In the genomic region with DNA sequence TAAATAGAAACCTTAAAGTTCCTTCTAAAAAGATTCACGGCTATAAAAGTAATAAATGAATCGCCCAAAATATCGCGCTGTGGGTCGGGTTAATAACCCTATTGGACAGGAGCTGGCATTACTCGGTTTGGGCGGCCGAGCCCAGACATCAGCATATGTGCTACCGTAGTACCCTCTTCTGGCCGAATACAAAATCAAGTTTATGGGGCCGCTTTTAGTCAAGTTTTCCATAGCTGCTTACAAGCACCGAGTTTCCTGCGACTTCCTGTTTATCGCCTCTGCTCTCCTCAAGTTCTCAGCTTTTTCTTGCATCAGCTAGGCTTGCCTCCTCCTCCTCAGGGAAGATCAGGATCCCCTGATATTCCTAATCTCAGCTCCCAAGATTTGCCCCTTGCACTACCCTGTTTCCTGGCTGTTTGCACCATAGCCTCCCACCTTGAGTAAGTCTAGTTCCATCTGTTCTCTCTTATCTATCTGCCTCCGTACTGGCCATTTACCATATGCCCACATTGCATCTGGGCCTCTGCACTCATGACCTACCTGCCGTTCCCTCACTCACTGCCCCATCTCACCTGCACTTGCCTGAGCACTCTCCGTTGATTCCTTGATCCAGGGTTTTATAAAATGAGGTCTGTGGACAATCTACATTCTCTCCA, we compare ENCODE assay signal across 9 cellular contexts. TPM values are rescaled to one million over a fixed set of nuclear protein-coding genes. Genes with fewer than 3 reads are reported as not detected.
DNase-seq lines count a peak whose midpoint lies in the region; ATAC-seq, FAIRE-seq and TF ChIP-seq lines count a peak whose summit lies in the region.
"Had no signal": no experiment of that assay in that cellular context is flagged by ENCODE, and none has a peak within 500 bp of the region (broad histone marks: within the 10 kb centered on the region; RNA-seq: fewer than 3 reads in every experiment).

No MANE protein-coding gene starts in this region.

- H3K4me1 Mint-ChIP-seq in T-helper 2 cell treated with Interferon-gamma antibody and Interleukin-4, amounts not matched to agents 5 μg/mL and 100 μg/mL, for 36 hours (ENCODE audit: low read depth), result peaks cover 16% of the 10 kb centered on the region

- TF ChIP-seq CTCF in HL-60 (IDR thresholded peaks at IDR 0.05; ENCODE audit: insufficient read depth, low read length) (peak; percentile 30), vagina (IDR thresholded peaks at IDR 0.05) (no peak)

- no peaks in the 10 kb centered on the region for H3K27me3 ChIP-seq in HL-60 (ENCODE audit: insufficient read depth, poor library complexity, severe bottlenecking)
- no peaks in the 10 kb centered on the region for H3K27me3 ChIP-seq in vagina

- no peaks in the 10 kb centered on the region for H3K9me3 ChIP-seq in vagina

- no peak for TF ChIP-seq POLR2A in vagina (IDR thresholded peaks at IDR 0.05)

- peak overlapping the region; percentile 83 for H3K4me3 Mint-ChIP-seq in T-helper 2 cell treated with Interferon-gamma antibody and Interleukin-4, amounts not matched to agents 5 μg/mL and 100 μg/mL, for 36 hours

- no peaks in the 10 kb centered on the region for H3K9me3 Mint-ChIP-seq in T-helper 2 cell treated with Interferon-gamma antibody and Interleukin-4, amounts not matched to agents 5 μg/mL and 100 μg/mL, for 36 hours

- DNase-seq in GF-D8 (lab: John Stamatoyannopoulos, UW) (peak; percentile 67), HL-60 (ENCODE audit: low read depth in 1 of 2, low spot score in 1 of 2) (peak; percentile 67 to 88), urothelium cell line (ENCODE audit: low spot score) (no peak), vagina (ENCODE audit: extremely low spot score in 2 of 2) (no peak)
- DNase-seq in T-helper 2 cell treated with Interferon-gamma antibody and Interleukin-4, amounts not matched to agents 5 μg/mL and 100 μg/mL, for 36 hours (ENCODE audit: low spot score), result peak; percentile 58
- peak; percentile 11 for DNase-seq in effector CD4-positive, alpha-beta T cell
- peak; percentile 59 for DNase-seq in stimulated activated CD4-positive, alpha-beta T cell treated with anti-CD3 and anti-CD28 coated beads, Interleukin-4, amount 100 ng/mL, for 24 hours

- peak; percentile 70 for ATAC-seq in GM21526 (IDR thresholded peaks at IDR 0.05; ENCODE audit: low FRiP score, unreplicated experiment)

- no peaks in the 10 kb centered on the region for H3K4me1 ChIP-seq in vagina

- H3K36me3 ChIP-seq in vagina, result peaks cover 0 to 4% of the 10 kb centered on the region in 2 donors

- no peaks in the 10 kb centered on the region for H3K36me3 Mint-ChIP-seq in T-helper 2 cell treated with Interferon-gamma antibody and Interleukin-4, amounts not matched to agents 5 μg/mL and 100 μg/mL, for 36 hours (ENCODE audit: low read depth)

- intact Hi-C loops in vagina (cut with DNase I), result no loop called here

- H3K4me3 ChIP-seq in HL-60 (replicated peaks; ENCODE audit: insufficient read depth, low read length), result peak overlapping the region; percentile 26
- no peak overlapping the region for H3K4me3 ChIP-seq in vagina
- H3K4me3 ChIP-seq: SK-N-MC had no signal

- H3K27ac Mint-ChIP-seq in T-helper 2 cell treated with Interferon-gamma antibody and Interleukin-4, amounts not matched to agents 5 μg/mL and 100 μg/mL, for 36 hours, result peak overlapping the region; percentile 79

- H3K27me3 Mint-ChIP-seq in T-helper 2 cell treated with Interferon-gamma antibody and Interleukin-4, amounts not matched to agents 5 μg/mL and 100 μg/mL, for 36 hours (ENCODE audit: low read depth), result no peaks in the 10 kb centered on the region

- no peak for FAIRE-seq in urothelium cell line (lab: Jason Lieb, UNC)

- H3K27ac ChIP-seq in HL-60 (replicated peaks) (peak overlapping the region; percentile 56), vagina (no peak overlapping the region)
- H3K27ac ChIP-seq: SK-N-MC had no signal

RNA-seq across cellular contexts. Expression of gene SLC35F5, which starts 56.1 kb away (rescaled TPM):
- 64.6 TPM for total RNA-seq in vagina

Comparison
In these comparisons a context has a peak if more than half of its experiments do, and no peak if none do; other contexts are left out.
1. DNase-seq: peak in GF-D8 (single experiment), HL-60 (2 of 2), T-helper 2 cell treated with Interferon-gamma antibody and Interleukin-4, amounts not matched to agents 5 μg/mL and 100 μg/mL, for 36 hours (single experiment), effector CD4-positive, alpha-beta T cell (single experiment) and stimulated activated CD4-positive, alpha-beta T cell treated with anti-CD3 and anti-CD28 coated beads, Interleukin-4, amount 100 ng/mL, for 24 hours (single experiment); none in urothelium cell line (single experiment) and vagina (0 of 2).